ENCODE assay signal across 19 cellular contexts in genomic region chr16:65114527-65114926, GRCh38. TPM values are rescaled to one million over a fixed set of nuclear protein-coding genes. Genes with fewer than 3 reads are reported as not detected.
DNase-seq lines count a peak whose midpoint lies in the region; ATAC-seq, FAIRE-seq and TF ChIP-seq lines count a peak whose summit lies in the region.
"Had no signal": no experiment of that assay in that cellular context is flagged by ENCODE, and none has a peak within 500 bp of the region (broad histone marks: within the 10 kb centered on the region; RNA-seq: fewer than 3 reads in every experiment).

No MANE protein-coding gene starts in this region.

- peaks cover 50% of the 10 kb centered on the region for H3K4me1 Mint-ChIP-seq in astrocyte (ENCODE audit: low read depth, unreplicated experiment)
- H3K4me1 Mint-ChIP-seq: CD14-positive monocyte had no signal

- no peak overlapping the region for H2BK120ac ChIP-seq in neuronal stem cell (ENCODE audit: low read depth, low read length)

- peaks cover 96% of the 10 kb centered on the region for H4K20me1 ChIP-seq in astrocyte (ENCODE audit: insufficient read depth, low read length)

- no peaks in the 10 kb centered on the region for H3K27me3 Mint-ChIP-seq in astrocyte (ENCODE audit: low read depth, unreplicated experiment)

- no peak overlapping the region for H4K91ac ChIP-seq in neuronal stem cell (ENCODE audit: low read depth, low read length, poor library complexity)

- peaks cover 2% of the 10 kb centered on the region for H3K9me3 Mint-ChIP-seq in astrocyte (ENCODE audit: unreplicated experiment)

- TF ChIP-seq CTCF in astrocyte (IDR thresholded peaks at IDR 0.05; ENCODE audit: insufficient read depth, low read depth, low read length) (no peak), fibroblast of the aortic adventitia (IDR thresholded peaks at IDR 0.05; ENCODE audit: insufficient read depth, low read length) (no peak)

- H2AK5ac ChIP-seq in neuronal stem cell (ENCODE audit: low read depth, low read length) = no peak overlapping the region

- no peak overlapping the region for H2BK5ac ChIP-seq in neuronal stem cell (ENCODE audit: low read length)

- intact Hi-C loops in Right ventricle myocardium inferior (cut with DNase I) = loop anchor here (10.0 kb wide), 1 partner anchor 640 kb away; no protein-coding TSS in a partner anchor

- H3K4me2 ChIP-seq in astrocyte (ENCODE audit: low read length) (peak overlapping the region; percentile 0), neuronal stem cell (ENCODE audit: insufficient read depth, low read length, poor library complexity, severe bottlenecking) (no peak overlapping the region)

- no peak overlapping the region for H3K4ac ChIP-seq in neuronal stem cell (ENCODE audit: low read length)

- peak; percentile 28 for DNase-seq in EH (ENCODE audit: low read depth)
- DNase-seq in astrocyte (ENCODE audit: low read depth) = no peak
- DNase-seq in fibroblast of the aortic adventitia (ENCODE audit: low read depth) = peak; percentile 32
- DNase-seq in neuronal stem cell (ENCODE audit: low spot score) = no peak
- DNase-seq in NCI-H524 treated with DMSO at 0.1 percent for 48 hours (lab: John Stamatoyannopoulos, UW) = no peak
- no peak for DNase-seq in activated CD4-positive, alpha-beta T cell treated with anti-CD3 and anti-CD28 coated beads, Interleukin-2, amount 50 U/mL, for 1 hour
- DNase-seq in Right ventricle myocardium inferior (ENCODE audit: missing footprints) = no peak
- DNase-seq: 8988T, DMS79, MM.1S, NCI-H1092 treated with DMSO at 0.1 percent for 48 hours, NCI-H1694, NCI-H510A, NCI-H774, SIG-M5 had no signal

- H3K36me3 ChIP-seq in astrocyte (ENCODE audit: insufficient read depth, low read length) (peaks cover 42% of the 10 kb centered on the region), neuronal stem cell (replicated peaks in 1 of 2; ENCODE audit: control insufficient read depth in 2 of 2, insufficient read depth in 2 of 2, low read length in 2 of 2) (peaks cover 0 to 24% of the 10 kb centered on the region in 2 donors)
- H3K36me3 ChIP-seq: HAP-1 had no signal

- ATAC-seq in HG03432 (IDR thresholded peaks at IDR 0.05; ENCODE audit: unreplicated experiment) = no peak
- no peak for ATAC-seq in Right ventricle myocardium inferior

- H3K27me3 ChIP-seq in astrocyte (ENCODE audit: insufficient read depth, low read length) = no peaks in the 10 kb centered on the region
- H3K27me3 ChIP-seq in neuronal stem cell (ENCODE audit: control insufficient read depth in 3 of 3, insufficient read depth in 3 of 3, low read depth in 1 of 3, low read length in 3 of 3) = peaks cover 0 to 12% (median 0%) of the 10 kb centered on the region in 3 experiments

- peak overlapping the region; percentile 1 for H3K9ac ChIP-seq in astrocyte (ENCODE audit: low read length)
- no peak overlapping the region for H3K9ac ChIP-seq in neuronal stem cell (ENCODE audit: low read depth, low read length, poor library complexity)

- peak overlapping the region; percentile 35 for H3K4me3 Mint-ChIP-seq in astrocyte (ENCODE audit: unreplicated experiment)
- H3K4me3 Mint-ChIP-seq: CD14-positive monocyte had no signal

- no peak overlapping the region for H3K14ac ChIP-seq in neuronal stem cell (ENCODE audit: low read length)

- H3K79me1 ChIP-seq in neuronal stem cell (ENCODE audit: low read depth, low read length) = no peaks in the 10 kb centered on the region

- no peak overlapping the region for H2AFZ ChIP-seq in astrocyte (ENCODE audit: low read depth, low read length)
- no peak overlapping the region for H2AFZ ChIP-seq in neuronal stem cell (ENCODE audit: low read length)

- H3K4me1 ChIP-seq in astrocyte (ENCODE audit: insufficient read depth, low read length) (peaks cover 38% of the 10 kb centered on the region), neuronal stem cell (ENCODE audit: control insufficient read depth in 2 of 2, insufficient read depth in 1 of 2, low read depth in 1 of 2, low read length in 2 of 2) (peaks cover 0 to 7% of the 10 kb centered on the region in 2 donors)
- H3K4me1 ChIP-seq: HAP-1 had no signal

- H3K9me3 ChIP-seq in astrocyte (ENCODE audit: insufficient read depth, low read depth, low read length) = no peaks in the 10 kb centered on the region
- no peaks in the 10 kb centered on the region for H3K9me3 ChIP-seq in neuronal stem cell (replicated peaks in 1 of 2; ENCODE audit: control insufficient read depth in 2 of 2, insufficient read depth in 1 of 2, low read depth in 1 of 2, low read length in 2 of 2)
- H3K9me3 ChIP-seq: HAP-1 had no signal

- peaks cover 13% of the 10 kb centered on the region for H3K36me3 Mint-ChIP-seq in astrocyte (ENCODE audit: low read depth, unreplicated experiment)
- H3K36me3 Mint-ChIP-seq: CD14-positive monocyte had no signal

- no peak overlapping the region for H3K27ac ChIP-seq in astrocyte (ENCODE audit: low read depth, low read length)
- H3K27ac ChIP-seq in neuronal stem cell (replicated peaks; ENCODE audit: low read length) = no peak overlapping the region

- no peak for FAIRE-seq in astrocyte (lab: Jason Lieb, UNC)

- H4K8ac ChIP-seq in neuronal stem cell (ENCODE audit: low read depth, low read length) = no peak overlapping the region

- WGBS in neuronal stem cell (ENCODE audit: extremely low coverage in 2 of 2, insufficient read length in 2 of 2, insufficient replicate concordance in 1 of 2), 2 donors = no CpG with 5 or more reads among the region's 9 CpGs

- H3K4me3 ChIP-seq in astrocyte (ENCODE audit: insufficient read depth, low read depth, low read length) (no peak overlapping the region), fibroblast of the aortic adventitia (ENCODE audit: low read depth, low read length) (no peak overlapping the region), neuronal stem cell (ENCODE audit: low read length in 2 of 2) (no peak overlapping the region)
- H3K4me3 ChIP-seq: HAP-1 had no signal

- no peak overlapping the region for H3K23ac ChIP-seq in neuronal stem cell (ENCODE audit: low read depth, low read length, poor library complexity)

- no peak overlapping the region for H2BK15ac ChIP-seq in neuronal stem cell (ENCODE audit: low read length)

- peak overlapping the region; percentile 25 for H3K18ac ChIP-seq in neuronal stem cell (ENCODE audit: low read length)

- H2BK12ac ChIP-seq in neuronal stem cell (ENCODE audit: low read length) = no peak overlapping the region

- no peak overlapping the region for H3K27ac Mint-ChIP-seq in astrocyte (ENCODE audit: unreplicated experiment)
- H3K27ac Mint-ChIP-seq: CD14-positive monocyte had no signal

- H3K79me2 ChIP-seq in astrocyte (ENCODE audit: insufficient read depth, low read length) = peaks cover 100% of the 10 kb centered on the region

RNA-seq across cellular contexts. Expression of gene CDH11, which starts 7.3 kb away (rescaled TPM):
- total RNA-seq in astrocyte (313 and 509 TPM in 2 replicates), fibroblast of the aortic adventitia (ENCODE audit: low replicate concordance) (397 and 695 TPM in 2 replicates), Right ventricle myocardium inferior (8.8 TPM)
- 147 TPM for polyA plus RNA-seq in neuronal stem cell (2013, experiment 1 of 2)
- 149 TPM for polyA plus RNA-seq in neuronal stem cell (2013, experiment 2 of 2)
- total RNA-seq: OCI-LY7 had no signal
- polyA plus RNA-seq: CD14-positive monocyte had no signal

Comparison
In these comparisons a context has a peak if more than half of its experiments do, and no peak if none do; other contexts are left out.
1. DNase-seq: peak in EH (single experiment) and fibroblast of the aortic adventitia (single experiment); none in astrocyte (single experiment), neuronal stem cell (single experiment), NCI-H524 treated with DMSO at 0.1 percent for 48 hours (single experiment), activated CD4-positive, alpha-beta T cell treated with anti-CD3 and anti-CD28 coated beads, Interleukin-2, amount 50 U/mL, for 1 hour (single experiment) and Right ventricle myocardium inferior (single experiment).
2. RNA of gene CDH11, which starts 7.3 kb away (total RNA-seq): 397 to 695 TPM in fibroblast of the aortic adventitia and 313 to 509 TPM in astrocyte; 8.8 TPM in Right ventricle myocardium inferior (single experiment); every median in the first group is over 10 times any median in the second.